In the genomic region with DNA sequence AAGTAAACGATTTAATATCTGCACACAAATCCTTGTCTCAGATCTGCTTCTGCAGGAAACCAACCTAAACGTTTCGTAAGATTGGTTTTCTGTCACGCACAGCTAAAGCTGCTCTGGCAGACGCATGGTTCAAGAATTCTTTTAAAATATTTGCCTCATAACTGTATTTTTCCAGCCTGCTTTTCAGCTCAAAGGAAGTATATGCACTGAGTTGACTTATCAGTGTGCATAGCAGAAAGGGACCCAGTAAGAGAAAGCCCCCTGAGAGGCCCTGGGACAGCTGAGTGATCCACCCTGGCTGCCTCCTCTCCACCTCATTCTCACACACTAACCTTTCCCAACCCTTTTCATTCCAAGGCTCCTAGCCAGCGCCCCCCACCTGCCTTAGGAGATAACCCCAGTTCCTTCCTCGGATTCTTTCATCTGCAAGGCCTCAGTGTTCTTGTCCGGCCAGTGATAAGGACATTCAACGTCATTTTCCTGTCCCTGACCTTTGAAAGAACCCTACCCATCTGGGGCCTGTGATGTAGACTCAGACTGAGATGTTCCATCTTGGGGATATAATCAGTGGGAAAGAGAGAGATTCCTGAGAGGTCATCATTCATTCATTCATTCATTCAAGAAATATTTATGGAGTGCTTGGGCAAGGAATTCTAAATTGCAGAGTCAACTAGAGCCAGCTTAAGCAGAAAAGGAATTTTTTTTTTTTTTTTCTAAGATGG, we compare ENCODE assay signal across 11 cellular contexts. TPM values are rescaled to one million over a fixed set of nuclear protein-coding genes. Genes with fewer than 3 reads are reported as not detected.
DNase-seq lines count a peak whose midpoint lies in the region; FAIRE-seq and TF ChIP-seq lines count a peak whose summit lies in the region.
"Had no signal": no experiment of that assay in that cellular context is flagged by ENCODE, and none has a peak within 500 bp of the region (broad histone marks: within the 10 kb centered on the region; RNA-seq: fewer than 3 reads in every experiment).

No MANE protein-coding gene starts in this region.

- H4K5ac ChIP-seq in H1 (ENCODE audit: insufficient read length, low read depth, low read length) (no peak overlapping the region), mesendoderm (ENCODE audit: low read length) (no peak overlapping the region)

- H4K91ac ChIP-seq in H1 (replicated peaks; ENCODE audit: insufficient read length, low read length): no peak overlapping the region

- H3K56ac ChIP-seq in H1 (replicated peaks; ENCODE audit: insufficient read length, low read depth, low read length) (no peak overlapping the region), mesendoderm (ENCODE audit: low read length) (no peak overlapping the region)

- peak; percentile 38 to 44 for TF ChIP-seq RAD21 in H1 (IDR thresholded peaks at IDR 0.05 in 1 of 2, conservative IDR thresholded peaks at IDR 0.05 in 1 of 2; ENCODE audit: low read depth in 2 of 2, low read length in 2 of 2)

- H2BK5ac ChIP-seq in H1 (ENCODE audit: low read depth, low read length) (no peak overlapping the region), mesendoderm (ENCODE audit: low read length) (no peak overlapping the region)

- FAIRE-seq in H1 (lab: Jason Lieb, UNC): no peak

- 0 out of 2 replicates have a peak, but pooled peaks cover 3% of the 10 kb centered on the region for H3K23me2 ChIP-seq in H1 (ENCODE audit: low read depth, low read length)

- H3K23ac ChIP-seq in H1 (ENCODE audit: insufficient read length) (no peak overlapping the region), mesendoderm (ENCODE audit: low read length) (no peak overlapping the region)

- H3K79me2 ChIP-seq in H1 (ENCODE audit: control insufficient read depth in 1 of 2, insufficient read depth in 2 of 2, low read length in 2 of 2): no peaks in the 10 kb centered on the region
- no peaks in the 10 kb centered on the region for H3K79me2 ChIP-seq in mesendoderm (ENCODE audit: control insufficient read depth, insufficient read depth, low read length)

- no peak overlapping the region for H2BK20ac ChIP-seq in H1 (ENCODE audit: low read length)

- H3K4ac ChIP-seq in H1 (replicated peaks; ENCODE audit: insufficient read length, low read depth, low read length) (no peak overlapping the region), mesendoderm (ENCODE audit: low read depth, low read length) (no peak overlapping the region)

- CTCF ChIA-PET in H1 (lab: Charles Lee; ENCODE audit: partially characterized antibody): interaction anchor here (0.6 to 2.2 kb wide), 10 partner anchors 15 to 179 kb away, joined by 3 to 11 read pairs (median 4); no protein-coding TSS in a partner anchor

- 73% methylated on average over 9 of the region's 9 CpGs; no CpG with 5 or more reads in 1 of the 2 experiments for WGBS in H1 (ENCODE audit: extremely low coverage in 1 of 2, insufficient coverage in 1 of 2, insufficient read length in 1 of 2, insufficient replicate concordance in 2 of 2, low coverage in 1 of 2, low lambda C conversion rate in 2 of 2, missing lambda C conversion rate in 1 of 2), 2 experiments
- no CpG with 5 or more reads among the region's 9 CpGs for WGBS in mesendoderm (ENCODE audit: extremely low coverage, insufficient coverage, low lambda C conversion rate)

- no peaks in the 10 kb centered on the region for H3K9me3 ChIP-seq in H1 (ENCODE audit: insufficient read depth in 2 of 2, low read depth in 1 of 2, low read length in 1 of 2)

- H3K27ac ChIP-seq in H1 (ENCODE audit: low read depth, low read length): no peak overlapping the region
- H3K27ac ChIP-seq in mesendoderm (ENCODE audit: low read depth, low read length): no peak overlapping the region

- H3K14ac ChIP-seq in H1 (ENCODE audit: insufficient read length): no peak overlapping the region

- POLR2A ChIA-PET in H1 (lab: Charles Lee; ENCODE audit: partially characterized antibody): interaction anchor here (1.0 to 1.3 kb wide), 2 partner anchors 11 to 14 kb away, joined by 3 read pairs; no protein-coding TSS in a partner anchor

- H3K4me3 ChIP-seq in H1 (ENCODE audit: extremely low read depth in 1 of 4, insufficient read depth in 2 of 4, low read depth in 3 of 4, low read length in 4 of 4) (no peak overlapping the region), mesendoderm (ENCODE audit: low read length) (no peak overlapping the region)

- H2AK5ac ChIP-seq in H1 (ENCODE audit: low read depth, low read length) (no peak overlapping the region), mesendoderm (ENCODE audit: low read length) (no peak overlapping the region)

- H3K18ac ChIP-seq in H1 (ENCODE audit: extremely low read depth, low read length): no peak overlapping the region
- no peak overlapping the region for H3K18ac ChIP-seq in mesendoderm (ENCODE audit: low read length)

- H3K4me2 ChIP-seq in H1 (ENCODE audit: insufficient read depth in 1 of 2, low read depth in 2 of 2, low read length in 2 of 2) (no peak overlapping the region), mesendoderm (ENCODE audit: low read length) (no peak overlapping the region)

- no peaks in the 10 kb centered on the region for H4K20me1 ChIP-seq in H1 (replicated peaks in 1 of 2; ENCODE audit: control insufficient read depth in 1 of 2, insufficient read depth in 2 of 2, low read length in 2 of 2)

- H3K36me3 ChIP-seq in H1 (ENCODE audit: control insufficient read depth in 2 of 4, insufficient read depth in 4 of 4, low read length in 3 of 4): no peaks in the 10 kb centered on the region
- no peaks in the 10 kb centered on the region for H3K36me3 ChIP-seq in mesendoderm (ENCODE audit: control insufficient read depth, insufficient read depth, low read length)

- in situ Hi-C loops in GM13976 (cut with MboI; ENCODE audit: low sequenced_read_pairs, unreplicated experiment): no loop called here

- H3K9ac ChIP-seq in H1 (replicated peaks in 1 of 4; ENCODE audit: extremely low read depth in 1 of 4, low read depth in 3 of 4, low read length in 3 of 4): no peak overlapping the region; a peak in 1 of 7 replicates
- no peak overlapping the region for H3K9ac ChIP-seq in mesendoderm (ENCODE audit: low read length)

- no peak overlapping the region for H4K8ac ChIP-seq in H1 (ENCODE audit: extremely low read depth, insufficient read depth, low read length)
- H4K8ac ChIP-seq in mesendoderm (ENCODE audit: low read depth, low read length): no peak overlapping the region

- H3K4me1 ChIP-seq in H1 (replicated peaks in 1 of 4; ENCODE audit: control insufficient read depth in 3 of 4, insufficient read depth in 4 of 4, low read length in 3 of 4): no peaks in the 10 kb centered on the region; a peak in 1 of 7 replicates
- no peaks in the 10 kb centered on the region for H3K4me1 ChIP-seq in mesendoderm (ENCODE audit: control insufficient read depth, low read depth, low read length)

- no peak overlapping the region for H2BK12ac ChIP-seq in H1 (ENCODE audit: low read depth, low read length)

- H2BK15ac ChIP-seq in H1 (ENCODE audit: low read length): no peak overlapping the region
- H2BK15ac ChIP-seq in mesendoderm (replicated peaks; ENCODE audit: low read depth): no peak overlapping the region

- DNase-seq in AML-193 (lab: John Stamatoyannopoulos, UW): peak; percentile 87 to 92
- DNase-seq in MV-4-11 (lab: John Stamatoyannopoulos, UW): peak; percentile 89
- no peak for DNase-seq in H1 (ENCODE audit: low read depth in 1 of 2, low spot score in 2 of 2)
- DNase-seq in mesendoderm: peak; percentile 20
- no peak for DNase-seq in middle frontal gyrus (ENCODE audit: extremely low spot score, low spot score)
- no peak for DNase-seq in NCI-H1048 (lab: John Stamatoyannopoulos, UW)
- no peak for DNase-seq in GM13976 (ENCODE audit: low spot score)
- no peak for DNase-seq in activated T-cell treated with anti-CD3 and anti-CD28 coated beads for 4 hours
- DNase-seq: activated naive CD4-positive, alpha-beta T cell treated with anti-CD3 and anti-CD28 coated beads, Interleukin-2, amount 10 ng/mL, durations not matched to agents 7 days and 5 days; DMS153; NCI-H146 had no signal

- H3K79me1 ChIP-seq in H1 (ENCODE audit: low read depth, low read length): no peaks in the 10 kb centered on the region
- no peaks in the 10 kb centered on the region for H3K79me1 ChIP-seq in mesendoderm (ENCODE audit: low read length)

- H2BK120ac ChIP-seq in H1 (replicated peaks; ENCODE audit: low read depth, low read length): no peak overlapping the region
- no peak overlapping the region for H2BK120ac ChIP-seq in mesendoderm (ENCODE audit: low read depth, low read length)

- no peaks in the 10 kb centered on the region for H3K27me3 ChIP-seq in H1 (replicated peaks in 1 of 4; ENCODE audit: control insufficient read depth in 3 of 4, extremely low read depth in 1 of 4, insufficient read depth in 3 of 4, low read length in 3 of 4)
- H3K27me3 ChIP-seq in mesendoderm (ENCODE audit: insufficient read depth, low read length, poor library complexity): no peaks in the 10 kb centered on the region

- no peak overlapping the region for H2AFZ ChIP-seq in H1 (ENCODE audit: low read length)

- TF ChIP-seq CTCF in H1 (IDR thresholded peaks at IDR 0.05; ENCODE audit: control extremely low read depth in 1 of 3, insufficient read depth in 1 of 3, low read depth in 1 of 3, low read length in 3 of 3) (peak; percentile 22 to 30 (median 24); a peak in 3 of 4 replicates), GM13976 (IDR thresholded peaks at IDR 0.05; ENCODE audit: borderline replicate concordance, control extremely low read depth, extremely low read depth, insufficient read depth, missing control alignments) (no peak)

- TF ChIP-seq POLR2A in H1 (IDR thresholded peaks at IDR 0.05; ENCODE audit: control extremely low read depth in 1 of 2, low read depth in 2 of 2, low read length in 2 of 2): no peak

- TF ChIP-seq EP300 in H1 (IDR thresholded peaks at IDR 0.05; ENCODE audit: borderline replicate concordance in 1 of 2, low read depth in 2 of 2, low read length in 2 of 2): no peak

TF ChIP-seq in H1, 55 proteins besides CTCF, POLR2A, EP300 and RAD21 (continues in another document):
- no peak for TF ChIP-seq ATF3 (IDR thresholded peaks at IDR 0.05; ENCODE audit: insufficient read depth, low read depth, low read length)
- TF ChIP-seq TCF12 (IDR thresholded peaks at IDR 0.05; ENCODE audit: low read depth, low read length): no peak
- no peak for TF ChIP-seq HDAC2 (IDR thresholded peaks at IDR 0.05; ENCODE audit: borderline replicate concordance in 1 of 2, low read depth in 2 of 2, low read length in 2 of 2)

RNA-seq across cellular contexts. Expression of gene SLC9A8, which starts 22.4 kb away (rescaled TPM):
- total RNA-seq in H1 (2021; fragmentation: NEBNext Ultra II Directional; extraction: Animal tissue kit (Norgen Biotek cat#: 25700)): 6.2 and 6.7 TPM in 2 replicates
- 3.2 and 5.0 TPM in 2 replicates for polyA plus RNA-seq in H1 (2011; rRNA removed)
- 3.0 TPM for polyA plus RNA-seq in H1 (2011; cell fraction: cytosol; rRNA removed)
- 10.2 TPM for polyA plus RNA-seq in H1 (2011; cell fraction: nucleus; rRNA removed)
- 5.1 to 9.0 TPM (median 6.0 TPM) in 4 replicates for polyA plus RNA-seq in H1 (2012, experiment 1 of 2)
- polyA plus RNA-seq in H1 (2012, experiment 2 of 2): 3.4 TPM
- 7.5 TPM for polyA plus RNA-seq in H1 (2013, experiment 1 of 2)
- 7.5 TPM for polyA plus RNA-seq in H1 (2013, experiment 2 of 2)
- polyA minus RNA-seq in H1 (2011; rRNA and poly(A)+ RNA removed): 6.6 and 14.1 TPM in 2 replicates
- polyA minus RNA-seq in H1 (2011; cell fraction: cytosol; rRNA and poly(A)+ RNA removed): 2.7 TPM
- polyA minus RNA-seq in H1 (2011; cell fraction: nucleus; rRNA and poly(A)+ RNA removed): 18.1 TPM
- polyA plus RNA-seq in mesendoderm (2013, experiment 1 of 2): 3.4 TPM
- 3.3 TPM for polyA plus RNA-seq in mesendoderm (2013, experiment 2 of 2)

Comparison
In these comparisons a context has a peak if more than half of its experiments do, and no peak if none do; other contexts are left out.
1. DNase-seq: peak in AML-193 (2 of 2), MV-4-11 (single experiment) and mesendoderm (single experiment); none in H1 (0 of 2), middle frontal gyrus (single experiment), NCI-H1048 (single experiment), GM13976 (single experiment) and activated T-cell treated with anti-CD3 and anti-CD28 coated beads for 4 hours (single experiment).